ENCODE assay signal across 27 cellular contexts in the genomic region with DNA sequence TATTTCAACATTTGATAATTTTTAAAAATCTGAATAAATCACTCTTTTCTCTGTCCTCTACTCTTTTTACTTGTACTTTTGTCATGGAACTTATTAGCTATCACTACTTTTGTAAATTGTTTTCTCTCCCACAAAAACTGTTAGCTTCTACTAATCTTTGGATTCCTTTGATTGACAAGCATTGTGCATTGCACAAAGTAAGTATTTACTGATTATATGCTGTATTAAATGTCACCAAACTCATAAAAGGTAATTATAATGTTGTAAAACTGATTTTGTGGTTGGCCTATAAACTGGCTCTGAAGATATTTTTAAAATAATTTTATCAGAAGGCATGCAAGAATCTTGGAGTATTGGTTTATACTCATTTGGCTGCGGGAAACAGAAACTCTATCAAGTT.
"Had no signal": no experiment of that assay in that cellular context is flagged by ENCODE, and none has a peak within 500 bp of the region (broad histone marks: within the 10 kb centered on the region; RNA-seq: fewer than 3 reads in every experiment).

No MANE protein-coding gene starts in this region.

- H3K4me3 Mint-ChIP-seq: activated CD4-positive, alpha-beta T cell treated with anti-CD3 and anti-CD28 coated beads, Interleukin-2, amount 10 ng/mL, durations not matched to agents 7 days and 5 days; activated CD8-positive, alpha-beta T cell treated with anti-CD3 and anti-CD28 coated beads for 36 hours; activated naive CD8-positive, alpha-beta T cell; activated T-cell treated with anti-CD3 and anti-CD28 coated beads, Interleukin-2, amount 50 U/mL, for 4 hours; activated T-helper 17 cell treated with anti-CD3 and anti-CD28 coated beads, Interleukin-2, amount 50 U/mL, for 72 hours; central memory CD8-positive, alpha-beta T cell; effector memory CD8-positive, alpha-beta T cell had no signal

- H3K27ac Mint-ChIP-seq: activated CD4-positive, alpha-beta T cell treated with anti-CD3 and anti-CD28 coated beads, Interleukin-2, amount 10 ng/mL, durations not matched to agents 7 days and 5 days; activated CD8-positive, alpha-beta T cell treated with anti-CD3 and anti-CD28 coated beads for 36 hours; activated naive CD8-positive, alpha-beta T cell; activated T-helper 17 cell treated with anti-CD3 and anti-CD28 coated beads, Interleukin-2, amount 50 U/mL, for 72 hours; effector memory CD8-positive, alpha-beta T cell had no signal

- H3K27me3 Mint-ChIP-seq: activated CD4-positive, alpha-beta T cell treated with anti-CD3 and anti-CD28 coated beads, Interleukin-2, amount 10 ng/mL, durations not matched to agents 7 days and 5 days; activated CD8-positive, alpha-beta T cell treated with anti-CD3 and anti-CD28 coated beads for 36 hours; activated naive CD8-positive, alpha-beta T cell; activated T-helper 17 cell treated with anti-CD3 and anti-CD28 coated beads, Interleukin-2, amount 50 U/mL, for 72 hours; central memory CD8-positive, alpha-beta T cell; effector memory CD8-positive, alpha-beta T cell had no signal

- DNase-seq: activated CD4-positive, alpha-beta T cell treated with anti-CD3 and anti-CD28 coated beads for 1 hour; activated CD4-positive, alpha-beta T cell treated with anti-CD3 and anti-CD28 coated beads for 4 hours; activated CD4-positive, alpha-beta T cell treated with anti-CD3 and anti-CD28 coated beads, Interleukin-2, amount 10 ng/mL, durations not matched to agents 7 days and 5 days; activated CD4-positive, alpha-beta T cell treated with anti-CD3 and anti-CD28 coated beads, Interleukin-2, amount 50 U/mL, for 48 hours; activated CD8-positive, alpha-beta memory T cell treated with anti-CD3 and anti-CD28 coated beads for 24 hours; activated CD8-positive, alpha-beta T cell treated with anti-CD3 and anti-CD28 coated beads for 36 hours; activated effector memory CD4-positive, alpha-beta T cell treated with Interleukin-2 at 50 U/mL for 16 hours; activated gamma-delta T cell treated with Interleukin-2 at 50 U/mL for 16 hours; activated naive CD4-positive, alpha-beta T cell treated with anti-CD3 and anti-CD28 coated beads, Interleukin-2, amount 50 U/mL, for 16 hours; activated naive CD4-positive, alpha-beta T cell treated with Interleukin-2 at 50 U/mL for 16 hours; activated T-cell treated with anti-CD3 and anti-CD28 coated beads, Interleukin-2, amount 50 U/mL, for 4 hours; amniotic stem cell; anterior cingulate cortex; brain microvascular endothelial cell; cortex of kidney; dermis blood vessel endothelial cell; effector CD4-positive, alpha-beta T cell; effector memory CD8-positive, alpha-beta T cell; esophagus squamous epithelium; foreskin melanocyte; heart right ventricle; T-helper 2 cell had no signal

- H3K9me3 Mint-ChIP-seq: activated CD4-positive, alpha-beta T cell treated with anti-CD3 and anti-CD28 coated beads, Interleukin-2, amount 10 ng/mL, durations not matched to agents 7 days and 5 days; activated CD8-positive, alpha-beta T cell treated with anti-CD3 and anti-CD28 coated beads for 36 hours; activated T-cell treated with anti-CD3 and anti-CD28 coated beads, Interleukin-2, amount 50 U/mL, for 4 hours; activated T-helper 17 cell treated with anti-CD3 and anti-CD28 coated beads, Interleukin-2, amount 50 U/mL, for 72 hours; central memory CD8-positive, alpha-beta T cell; effector memory CD8-positive, alpha-beta T cell had no signal

- H3K36me3 ChIP-seq: brain microvascular endothelial cell, esophagus squamous epithelium, gastroesophageal sphincter, heart right ventricle had no signal

- H3K27me3 ChIP-seq: brain microvascular endothelial cell, esophagus squamous epithelium, gastroesophageal sphincter, heart right ventricle had no signal

- H3K4me3 ChIP-seq: esophagus squamous epithelium, gastroesophageal sphincter, heart right ventricle had no signal

- H3K27ac ChIP-seq: brain microvascular endothelial cell, epithelial cell of prostate, esophagus squamous epithelium, gastroesophageal sphincter, heart right ventricle had no signal

- H3K4me1 Mint-ChIP-seq: activated T-helper 17 cell treated with anti-CD3 and anti-CD28 coated beads, Interleukin-2, amount 50 U/mL, for 72 hours had no signal

- H3K9me3 ChIP-seq: esophagus squamous epithelium, gastroesophageal sphincter, heart right ventricle had no signal
